In genomic region chr12:84910549-84911241, GRCh38 we compare ENCODE assay signal across 8 cellular contexts. TPM values are rescaled to one million over a fixed set of nuclear protein-coding genes. Genes with fewer than 3 reads are reported as not detected.
DNase-seq lines count a peak whose midpoint lies in the region; ATAC-seq lines count a peak whose summit lies in the region.

No MANE protein-coding gene starts in this region.

- H3K79me1 ChIP-seq in neuronal stem cell (ENCODE audit: low read depth, low read length) = no peaks in the 10 kb centered on the region

- H3K4me1 ChIP-seq in neuronal stem cell (ENCODE audit: control insufficient read depth in 2 of 2, insufficient read depth in 1 of 2, low read depth in 1 of 2, low read length in 2 of 2) = peaks cover 0 to 4% of the 10 kb centered on the region in 2 donors

- no peak overlapping the region for H3K14ac ChIP-seq in neuronal stem cell (ENCODE audit: low read length)

- no peak overlapping the region for H3K4ac ChIP-seq in neuronal stem cell (ENCODE audit: low read length)

- no peaks in the 10 kb centered on the region for H3K27me3 ChIP-seq in neuronal stem cell (ENCODE audit: control insufficient read depth in 3 of 3, insufficient read depth in 3 of 3, low read depth in 1 of 3, low read length in 3 of 3)

- H2BK120ac ChIP-seq in neuronal stem cell (ENCODE audit: low read depth, low read length) = no peak overlapping the region

- peak overlapping the region; percentile 84 to 85 for H3K4me3 ChIP-seq in neuronal stem cell (ENCODE audit: low read length in 2 of 2)

- H2AK5ac ChIP-seq in neuronal stem cell (ENCODE audit: low read depth, low read length) = no peak overlapping the region

- H3K4me2 ChIP-seq in neuronal stem cell (ENCODE audit: insufficient read depth, low read length, poor library complexity, severe bottlenecking) = peak overlapping the region; percentile 98

- DNase-seq in ELR (ENCODE audit: low read depth) (peak; percentile 60), NCI-H748 (lab: John Stamatoyannopoulos, UW; ENCODE audit: unreplicated experiment) (peak; percentile 75), dermis blood vessel endothelial cell (peak; percentile 8), neuronal stem cell (ENCODE audit: low spot score) (no peak), LoVo (ENCODE audit: low spot score) (no peak), SW 1271 (lab: John Stamatoyannopoulos, UW) (no peak), NCI-H345 treated with DMSO at 0.1 percent for 48 hours (lab: John Stamatoyannopoulos, UW; ENCODE audit: unreplicated experiment) (no peak)

- no peak overlapping the region for H3K9ac ChIP-seq in neuronal stem cell (ENCODE audit: low read depth, low read length, poor library complexity)

- no peak overlapping the region for H2BK12ac ChIP-seq in neuronal stem cell (ENCODE audit: low read length)

- H2AFZ ChIP-seq in neuronal stem cell (ENCODE audit: low read length) = peak overlapping the region; percentile 97

- no peak for ATAC-seq in GM18511 (IDR thresholded peaks at IDR 0.05; ENCODE audit: unreplicated experiment)

- H2BK5ac ChIP-seq in neuronal stem cell (ENCODE audit: low read length) = no peak overlapping the region

- no peak overlapping the region for H2BK15ac ChIP-seq in neuronal stem cell (ENCODE audit: low read length)

- H4K91ac ChIP-seq in neuronal stem cell (ENCODE audit: low read depth, low read length, poor library complexity) = no peak overlapping the region

- WGBS in neuronal stem cell (ENCODE audit: extremely low coverage in 2 of 2, insufficient read length in 2 of 2, insufficient replicate concordance in 1 of 2), 2 donors = no CpG with 5 or more reads among the region's 21 CpGs

- no peak overlapping the region for H4K8ac ChIP-seq in neuronal stem cell (ENCODE audit: low read depth, low read length)

- no peaks in the 10 kb centered on the region for H3K36me3 ChIP-seq in neuronal stem cell (replicated peaks in 1 of 2; ENCODE audit: control insufficient read depth in 2 of 2, insufficient read depth in 2 of 2, low read length in 2 of 2)

- no peak overlapping the region for H3K23ac ChIP-seq in neuronal stem cell (ENCODE audit: low read depth, low read length, poor library complexity)

- no peak overlapping the region for H3K18ac ChIP-seq in neuronal stem cell (ENCODE audit: low read length)

- no peaks in the 10 kb centered on the region for H3K9me3 ChIP-seq in neuronal stem cell (replicated peaks in 1 of 2; ENCODE audit: control insufficient read depth in 2 of 2, insufficient read depth in 1 of 2, low read depth in 1 of 2, low read length in 2 of 2)

- no peak overlapping the region for H3K27ac ChIP-seq in neuronal stem cell (replicated peaks; ENCODE audit: low read length)

RNA-seq across cellular contexts. Expression of gene SLC6A15, which starts 1.9 kb away (rescaled TPM):
- total RNA-seq in dermis blood vessel endothelial cell = 0.51 and 2.2 TPM in 2 replicates
- polyA plus RNA-seq in neuronal stem cell (2013, experiment 1 of 2) = 10.2 TPM
- 10.7 TPM for polyA plus RNA-seq in neuronal stem cell (2013, experiment 2 of 2)

Comparison
In these comparisons a context has a peak if more than half of its experiments do, and no peak if none do; other contexts are left out.
1. DNase-seq: peak in ELR (single experiment), NCI-H748 (single experiment) and dermis blood vessel endothelial cell (single experiment); none in neuronal stem cell (single experiment), LoVo (single experiment), SW 1271 (0 of 2) and NCI-H345 treated with DMSO at 0.1 percent for 48 hours (single experiment).